ENCODE assay signal across 8 cellular contexts in the genomic region with DNA sequence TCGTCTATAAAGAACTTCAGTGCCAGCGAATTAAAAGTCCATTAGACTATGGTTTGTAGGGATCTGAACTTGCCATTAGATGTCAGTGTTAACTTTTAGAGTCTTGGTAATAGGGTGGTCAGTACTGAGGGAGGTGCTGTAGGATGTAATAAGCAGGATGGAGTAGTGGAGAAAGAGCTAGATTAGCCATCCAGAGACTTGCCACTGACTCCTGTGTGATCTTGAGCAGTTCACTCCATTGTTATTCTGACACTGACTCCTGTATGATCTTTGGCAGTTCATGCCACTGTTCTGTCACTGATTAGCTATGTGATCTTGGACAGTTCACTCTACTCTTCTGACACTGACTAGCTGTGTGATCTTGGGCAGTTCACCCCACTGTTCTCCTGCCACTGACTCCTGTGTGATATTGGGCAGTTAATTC.
DNase-seq lines count a peak whose midpoint lies in the region; ATAC-seq, FAIRE-seq and TF ChIP-seq lines count a peak whose summit lies in the region.

No MANE protein-coding gene starts in this region.

- no peak overlapping the region for H2AFZ ChIP-seq in GM12878 (ENCODE audit: control insufficient read depth, low read depth, low read length)

- SMC1A ChIA-PET in GM12878 (lab: Charles Lee; ENCODE audit: uncharacterized antibody, unreplicated experiment), result interaction anchor here (0.6 to 3.9 kb wide), 9 partner anchors 12 to 1042 kb away, joined by 3 to 44 read pairs (median 6); no protein-coding TSS in a partner anchor

- H3K27ac ChIP-seq in A549 (no peak overlapping the region), HEK293 (ENCODE audit: extremely low read depth, low read depth, low read length) (no peak overlapping the region), GM12878 (ENCODE audit: control insufficient read depth, insufficient read depth) (no peak overlapping the region)

- H3K4me1 ChIP-seq in A549 (no peaks in the 10 kb centered on the region), HEK293 (ENCODE audit: control insufficient read depth, insufficient read depth, low read length) (no peaks in the 10 kb centered on the region), GM12878 (ENCODE audit: control insufficient read depth, insufficient read depth, low read length) (no peaks in the 10 kb centered on the region)

- H3K4me2 ChIP-seq in A549, result no peak overlapping the region
- H3K4me2 ChIP-seq in GM12878 (ENCODE audit: control insufficient read depth, insufficient read depth), result no peak overlapping the region

- H4K20me1 ChIP-seq in GM12878 (ENCODE audit: control insufficient read depth, insufficient read depth), result no peaks in the 10 kb centered on the region

- POLR2A ChIA-PET in A549 (lab: Yijun Ruan, JAX) (no interaction called here), HEK293 (lab: Yijun Ruan, JAX) (no interaction called here), GM12878 (lab: Charles Lee) (no interaction called here)

- CTCF ChIA-PET in A549 (lab: Yijun Ruan, JAX), result interaction anchor here (0.9 to 3.0 kb wide), 11 partner anchors 9 to 188 kb away, joined by 3 to 32 read pairs (median 5); partner anchors contain the start of gene TGFB3
- CTCF ChIA-PET in HEK293 (lab: Yijun Ruan, JAX), result interaction anchor here (0.6 to 4.0 kb wide), 12 partner anchors 8 to 635 kb away, joined by 3 to 20 read pairs (median 10); partner anchors contain the start of gene TGFB3
- CTCF ChIA-PET in GM12878 (lab: Yijun Ruan, JAX), result interaction anchor here (0.6 to 5.4 kb wide), 16 partner anchors 9 to 714 kb away, joined by 3 to 39 read pairs (median 4); partner anchors contain the start of genes FLVCR2, IFT43 and TGFB3

- TF ChIP-seq EP300 in A549 (IDR thresholded peaks at IDR 0.05) (no peak), GM12878 (IDR thresholded peaks at IDR 0.05; ENCODE audit: borderline replicate concordance in 1 of 2, control insufficient read depth in 1 of 2, low read depth in 2 of 2, low read length in 2 of 2) (no peak)

- peak; percentile 71 to 77; a peak in 4 of 6 replicates for ATAC-seq in A549
- peak; percentile 40; the same call in 2 of the 3 replicates for ATAC-seq in GM12878

- RAD21 ChIA-PET in GM12878 (lab: Charles Lee; ENCODE audit: unreplicated experiment), result interaction anchor here (0.7 to 3.6 kb wide), 8 partner anchors 26 to 188 kb away, joined by 3 to 25 read pairs (median 4); partner anchors contain the start of gene TGFB3

- in situ Hi-C loops in GM12878 (cut with MboI) (no loop called here), KBM-7 (cut with MboI; ENCODE audit: low pct_unique_long_range_greater_than_20kb, low sequenced_read_pairs) (no loop called here)

- H3K4me3 ChIP-seq in A549 (no peak overlapping the region), HEK293 (ENCODE audit: low read depth, low read length) (no peak overlapping the region), GM12878 (no peak overlapping the region)

- FAIRE-seq in A549 (lab: Jason Lieb, UNC) (peak; percentile 63), GM12878 (lab: Jason Lieb, UNC) (no peak)

- H3K9ac ChIP-seq in GM12878 (ENCODE audit: control insufficient read depth, insufficient read depth, low read length), result no peak overlapping the region

- no TSS peak for BruUV-seq in GM12878 (replicated peaks; lab: Mats Ljungman, UMichigan)

- H3K79me2 ChIP-seq in GM12878 (ENCODE audit: control insufficient read depth, insufficient read depth, low read length), result no peaks in the 10 kb centered on the region

- intact Hi-C loops in GM12878 (cut with micrococcal nuclease; ENCODE audit: unreplicated experiment), result no loop called here

- no peaks in the 10 kb centered on the region for H3K9me3 ChIP-seq in A549
- no peaks in the 10 kb centered on the region for H3K9me3 ChIP-seq in HEK293 (ENCODE audit: control insufficient read depth, insufficient read depth, low read depth, low read length)
- no peaks in the 10 kb centered on the region; the same call in 1 of the 3 replicates for H3K9me3 ChIP-seq in GM12878 (replicated peaks; ENCODE audit: control insufficient read depth, insufficient read depth, low read length)

- peak; percentile 15; the same call in 2 of the 3 replicates for TF ChIP-seq CTCF in A549 (IDR thresholded peaks at IDR 0.05)
- peak; percentile 70 for TF ChIP-seq CTCF in HEK293 (tag by site-specific recombination; IDR thresholded peaks at IDR 0.05)
- TF ChIP-seq CTCF in GM12878 (IDR thresholded peaks at IDR 0.05 in 2 of 3, conservative IDR thresholded peaks at IDR 0.05 in 1 of 3; ENCODE audit: control insufficient read depth in 2 of 3, extremely low read depth in 1 of 3, insufficient read depth in 1 of 3, low read depth in 3 of 3, low read length in 3 of 3), result peak in 2 of 3 experiments; percentile 17 to 37; a peak in 2 of 6 replicates

- no peak for TF ChIP-seq POLR2A in A549 (IDR thresholded peaks at IDR 0.05; ENCODE audit: low read length)
- no peak for TF ChIP-seq POLR2A in GM12878 (IDR thresholded peaks at IDR 0.05; ENCODE audit: low read depth, low read length)

- 83% methylated on average over 2 of the region's 2 CpGs for WGBS in A549 (ENCODE audit: missing lambda C conversion rate)
- 96% methylated on average over 2 of the region's 2 CpGs for WGBS in GM12878 (ENCODE audit: insufficient coverage, insufficient replicate concordance, low lambda C conversion rate, missing lambda C conversion rate)

- no peaks in the 10 kb centered on the region for H3K27me3 ChIP-seq in GM12878 (replicated peaks in 1 of 2; ENCODE audit: control insufficient read depth in 2 of 2, insufficient read depth in 2 of 2, low read length in 1 of 2)

- TF ChIP-seq RAD21 in A549 (conservative IDR thresholded peaks at IDR 0.05 in 1 of 2, IDR thresholded peaks at IDR 0.05 in 1 of 2), result peak; percentile 24 to 28; a peak in 2 of 5 replicates
- TF ChIP-seq RAD21 in GM12878 (IDR thresholded peaks at IDR 0.05; ENCODE audit: insufficient read depth, low read depth, low read length), result no peak

- DNase-seq in A549 (ENCODE audit: low read depth in 1 of 2, low spot score in 1 of 2), result peak in 1 of 2 experiments; percentile 9
- DNase-seq in GM12878 (ENCODE audit: low read depth, low spot score), result no peak
- DNase-seq in kidney glomerular epithelial cell (lab: John Stamatoyannopoulos, UW), result peak; percentile 67
- no peak for DNase-seq in KBM-7
- no peak for DNase-seq in NCI-H2029 (lab: John Stamatoyannopoulos, UW)
- no peak for DNase-seq in stimulated activated naive CD4-positive, alpha-beta T cell (lab: John Stamatoyannopoulos, UW)
- no peak for DNase-seq in ureter (ENCODE audit: low spot score)

- H3K36me3 ChIP-seq in HEK293 (ENCODE audit: control insufficient read depth in 2 of 2, insufficient read depth in 1 of 2, low read length in 2 of 2), result peaks cover 0 to 3% of the 10 kb centered on the region in 2 experiments; a peak in 1 of 3 replicates
- H3K36me3 ChIP-seq in GM12878 (ENCODE audit: control insufficient read depth in 2 of 2, insufficient read depth in 2 of 2, low read length in 1 of 2), result no peaks in the 10 kb centered on the region

TF ChIP-seq in A549, 52 proteins besides CTCF, POLR2A, EP300 and RAD21 (continues in another document):
- TF ChIP-seq RARB (CRISPR knock-in tag; IDR thresholded peaks at IDR 0.05) (no peak), SMC3 (IDR thresholded peaks at IDR 0.05) (no peak), KDM5A (IDR thresholded peaks at IDR 0.05) (no peak), MAFK (IDR thresholded peaks at IDR 0.05; ENCODE audit: partially characterized antibody) (no peak), MYC (IDR thresholded peaks at IDR 0.05; ENCODE audit: borderline replicate concordance, low read length) (no peak)
- TF ChIP-seq, protein P1, sequence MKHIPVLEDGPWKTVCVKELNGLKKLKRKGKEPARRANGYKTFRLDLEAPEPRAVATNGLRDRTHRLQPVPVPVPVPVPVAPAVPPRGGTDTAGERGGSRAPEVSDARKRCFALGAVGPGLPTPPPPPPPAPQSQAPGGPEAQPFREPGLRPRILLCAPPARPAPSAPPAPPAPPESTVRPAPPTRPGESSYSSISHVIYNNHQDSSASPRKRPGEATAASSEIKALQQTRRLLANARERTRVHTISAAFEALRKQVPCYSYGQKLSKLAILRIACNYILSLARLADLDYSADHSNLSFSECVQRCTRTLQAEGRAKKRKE (CRISPR knock-in tag; IDR thresholded peaks at IDR 0.05; ENCODE audit: low read depth), result no peak

TF ChIP-seq in HEK293, 187 proteins besides CTCF, POLR2A, EP300 and RAD21 (continues in another document):
- TF ChIP-seq ZNF449 (tag by site-specific recombination; IDR thresholded peaks at IDR 0.05) (no peak), ZBTB20 (tag by site-specific recombination; IDR thresholded peaks at IDR 0.05) (no peak), ZNF112 (tag by site-specific recombination; IDR thresholded peaks at IDR 0.05) (no peak), GLIS2 (tag by site-specific recombination; IDR thresholded peaks at IDR 0.05) (no peak), ZNF140 (tag by site-specific recombination; IDR thresholded peaks at IDR 0.05) (no peak)

TF ChIP-seq in GM12878, 131 proteins besides CTCF, POLR2A, EP300 and RAD21 (continues in another document):
- TF ChIP-seq HSF1 (IDR thresholded peaks at IDR 0.05; ENCODE audit: low read depth, low read length) (no peak), NRF1 (conservative IDR thresholded peaks at IDR 0.05; ENCODE audit: low read depth, low read length) (no peak), RBBP5 (conservative IDR thresholded peaks at IDR 0.05) (no peak), ELK1 (IDR thresholded peaks at IDR 0.05; ENCODE audit: low read depth, low read length) (no peak), IKZF1 (conservative IDR thresholded peaks at IDR 0.05) (no peak), FOXM1 (IDR thresholded peaks at IDR 0.05; ENCODE audit: low read depth, low read length) (no peak), CHD1 (IDR thresholded peaks at IDR 0.05; ENCODE audit: low read depth, low read length) (no peak), EED (IDR thresholded peaks at IDR 0.05; ENCODE audit: low read depth) (no peak)

Comparison
In these comparisons a context has a peak if more than half of its experiments do, and no peak if none do; other contexts are left out.
1. CTCF ChIP-seq: peak in every context shown above with its lines; median percentile 70 in HEK293; 27 in GM12878; 15 in A549.